8 cellular contexts compared by ENCODE assay signal in genomic region chr12:56723352-56723751, GRCh38. TPM values are rescaled to one million over a fixed set of nuclear protein-coding genes. Genes with fewer than 3 reads are reported as not detected.
DNase-seq lines count a peak whose midpoint lies in the region; ATAC-seq and TF ChIP-seq lines count a peak whose summit lies in the region.

No MANE protein-coding gene starts in this region.

- DNase-seq in CD14-positive monocyte (ENCODE audit: low spot score) (no peak), NB4 (ENCODE audit: low read depth) (no peak), NCI-H524 treated with DMSO at 0.1 percent for 48 hours (lab: John Stamatoyannopoulos, UW) (no peak), DMS114 treated with DMSO at 0.1 percent for 48 hours (lab: John Stamatoyannopoulos, UW; ENCODE audit: unreplicated experiment) (no peak), iPS-NIHi7 (ENCODE audit: extremely low spot score) (no peak)
- no peak for DNase-seq in effector memory CD8-positive, alpha-beta T cell

- peak overlapping the region; percentile 98 for H3K4me3 Mint-ChIP-seq in CD14-positive monocyte
- peak overlapping the region; percentile 97 to 98 for H3K4me3 Mint-ChIP-seq in effector memory CD8-positive, alpha-beta T cell

- H3K4me1 ChIP-seq in neuron (ENCODE audit: insufficient read depth, low read length) = peaks cover 26% of the 10 kb centered on the region

- TF ChIP-seq CTCF in CD14-positive monocyte (IDR thresholded peaks at IDR 0.05) (no peak), NB4 (IDR thresholded peaks at IDR 0.05; ENCODE audit: low read depth, low read length) (no peak)

- no peaks in the 10 kb centered on the region for H3K9me3 Mint-ChIP-seq in CD14-positive monocyte
- H3K9me3 Mint-ChIP-seq in effector memory CD8-positive, alpha-beta T cell = no peaks in the 10 kb centered on the region

- H3K27me3 ChIP-seq in neuron (ENCODE audit: insufficient read depth, low read length) = no peaks in the 10 kb centered on the region

- H3K27me3 Mint-ChIP-seq in CD14-positive monocyte (ENCODE audit: low read depth in 3 of 3) = no peaks in the 10 kb centered on the region
- H3K27me3 Mint-ChIP-seq in effector memory CD8-positive, alpha-beta T cell = no peaks in the 10 kb centered on the region

- peaks cover 46% of the 10 kb centered on the region for H3K36me3 ChIP-seq in neuron (ENCODE audit: insufficient read depth, low read length)

- no peak for ATAC-seq in effector memory CD8-positive, alpha-beta T cell (replicated peaks)
- ATAC-seq in HG02970 (IDR thresholded peaks at IDR 0.05; ENCODE audit: low FRiP score, unreplicated experiment) = no peak

- no peak overlapping the region for H2AFZ ChIP-seq in neuron (ENCODE audit: low read depth, low read length)

- H3K36me3 Mint-ChIP-seq in CD14-positive monocyte = peaks cover 34 to 35% of the 10 kb centered on the region in 2 donors
- peaks cover 22% of the 10 kb centered on the region for H3K36me3 Mint-ChIP-seq in effector memory CD8-positive, alpha-beta T cell (ENCODE audit: insufficient read depth)

- intact Hi-C loops in CD14-positive monocyte (cut with micrococcal nuclease) = loop anchor here (5.0 to 10.0 kb wide), 2 partner anchors 76 to 79 kb away; partner anchors contain the start of gene ATP5F1B (in 2 of the 2)

- H3K4me1 Mint-ChIP-seq in CD14-positive monocyte = peaks cover 63% of the 10 kb centered on the region
- H3K4me1 Mint-ChIP-seq in effector memory CD8-positive, alpha-beta T cell (ENCODE audit: low read depth in 2 of 2) = peaks cover 60 to 69% of the 10 kb centered on the region in 2 donors

- no peaks in the 10 kb centered on the region for H3K9me3 ChIP-seq in neuron (ENCODE audit: low read length)

- H3K4me3 ChIP-seq in NB4 (ENCODE audit: low read depth, low read length) (peak overlapping the region; percentile 85), neuron (ENCODE audit: low read length) (peak overlapping the region; percentile 87)

- H3K27ac Mint-ChIP-seq in CD14-positive monocyte = peak overlapping the region in 5 of 7 donors; percentile 40 to 98 (median 97)
- H3K27ac Mint-ChIP-seq in effector memory CD8-positive, alpha-beta T cell = peak overlapping the region; percentile 95 to 97

- TF ChIP-seq POLR2A in NB4 (IDR thresholded peaks at IDR 0.05; ENCODE audit: extremely low read depth, insufficient read length) = no peak

RNA-seq across cellular contexts. Expression of gene NACA, which starts 1.7 kb away (rescaled TPM):
- polyA plus RNA-seq in CD14-positive monocyte = 100 to 1,000 TPM; 797 to 937 TPM

RNA-seq across cellular contexts. Expression of gene PRIM1, which starts 28.8 kb away (rescaled TPM):
- polyA plus RNA-seq in CD14-positive monocyte = 1 to 10 TPM; 5.6 to 6.3 TPM

RNA-seq across cellular contexts. Expression of gene PTGES3, which starts 35.3 kb away (rescaled TPM):
- polyA plus RNA-seq in CD14-positive monocyte = 100 to 1,000 TPM; 187 to 232 TPM

RNA-seq across cellular contexts. Expression of gene HSD17B6, which starts 39.8 kb away (rescaled TPM):
- under 1 TPM in 1 of 2 donors, not detected in 1; 0.12 TPM for polyA plus RNA-seq in CD14-positive monocyte
